In genomic region chr2:96071087-96071976, GRCh38 we compare ENCODE assay signal across 1 cellular context. TPM values are rescaled to one million over a fixed set of nuclear protein-coding genes. Genes with fewer than 3 reads are reported as not detected.
"Had no signal": no experiment of that assay in that cellular context is flagged by ENCODE, and none has a peak within 500 bp of the region (broad histone marks: within the 10 kb centered on the region; RNA-seq: fewer than 3 reads in every experiment).

No MANE protein-coding gene starts in this region.

RNA-seq across cellular contexts. Expression of gene ADRA2B, which starts 45.0 kb away (rescaled TPM):
- total RNA-seq: glomerular endothelial cell had no signal
